Comparison of ENCODE assay signal across 11 cellular contexts in genomic region chr14:23895480-23895879, GRCh38. TPM values are rescaled to one million over a fixed set of nuclear protein-coding genes. Genes with fewer than 3 reads are reported as not detected.
A peak's percentile ranks its signal among the peaks of the same experiment; 100 is the strongest.
DNase-seq lines count a peak whose midpoint lies in the region; ATAC-seq, FAIRE-seq and TF ChIP-seq lines count a peak whose summit lies in the region.
"Had no signal": no experiment of that assay in that cellular context is flagged by ENCODE, and none has a peak within 500 bp of the region (broad histone marks: within the 10 kb centered on the region; RNA-seq: fewer than 3 reads in every experiment).

No MANE protein-coding gene starts in this region.

- H3K36me3 Mint-ChIP-seq in progenitor cell of endocrine pancreas (ENCODE audit: insufficient read depth): no peaks in the 10 kb centered on the region
- H3K36me3 Mint-ChIP-seq: neural progenitor cell had no signal

- RAD21 ChIA-PET in HCT116 (lab: Charles Lee; ENCODE audit: low non-redundant PET in 1 of 2, low total read pairs in 2 of 2, uncharacterized antibody in 2 of 2, unreplicated experiment in 2 of 2) (no interaction called here), GM12878 (lab: Charles Lee; ENCODE audit: unreplicated experiment) (no interaction called here)

- H3K9me3 Mint-ChIP-seq in progenitor cell of endocrine pancreas (ENCODE audit: low read depth): peaks cover 37% of the 10 kb centered on the region
- H3K9me3 Mint-ChIP-seq: activated T-cell treated with anti-CD3 and anti-CD28 coated beads, Interleukin-2, amount 50 U/mL, for 24 hours had no signal

- in situ Hi-C loops in GM12878 (cut with MboI): no loop called here

- no peak for TF ChIP-seq EP300 in GM12878 (IDR thresholded peaks at IDR 0.05; ENCODE audit: borderline replicate concordance in 1 of 2, control insufficient read depth in 1 of 2, low read depth in 2 of 2, low read length in 2 of 2)

- H3K4me3 ChIP-seq in DOHH2 (ENCODE audit: low read length) (no peak overlapping the region), HCT116 (replicated peaks in 1 of 2; ENCODE audit: low read depth in 1 of 2, low read length in 2 of 2) (no peak overlapping the region), GM12878 (no peak overlapping the region), right lobe of liver (no peak overlapping the region), left lung (no peak overlapping the region)
- H3K4me3 ChIP-seq: neural progenitor cell had no signal

- WGBS in GM12878 (ENCODE audit: insufficient coverage, insufficient replicate concordance, low lambda C conversion rate, missing lambda C conversion rate): 56% methylated on average over 3 of the region's 3 CpGs
- WGBS in right lobe of liver (ENCODE audit: insufficient coverage, low coverage, low lambda C conversion rate, missing lambda C conversion rate): 52% methylated on average over 3 of the region's 3 CpGs

- DNase-seq in HCT116 (ENCODE audit: low read depth, low spot score) (no peak), GM12878 (ENCODE audit: low read depth, low spot score) (no peak), right lobe of liver (no peak), AG08396 (ENCODE audit: low spot score) (no peak), progenitor cell of endocrine pancreas (ENCODE audit: low spot score, unreplicated experiment) (no peak), left lung (no peak)
- DNase-seq: activated CD4-positive, alpha-beta T cell treated with anti-CD3 and anti-CD28 coated beads for 48 hours; activated T-cell treated with anti-CD3 and anti-CD28 coated beads, Interleukin-2, amount 50 U/mL, for 24 hours; T-helper 1 cell had no signal

- H3K9ac ChIP-seq in HCT116 (ENCODE audit: low read length) (no peak overlapping the region), GM12878 (ENCODE audit: control insufficient read depth, insufficient read depth, low read length) (no peak overlapping the region)
- H3K9ac ChIP-seq: neural progenitor cell had no signal

- TF ChIP-seq RAD21 in HCT116 (IDR thresholded peaks at IDR 0.05; ENCODE audit: low read depth): peak; percentile 33; the same call in 1 of the 2 replicates
- 0 out of 2 replicates have a peak, but pooled peaks have one; percentile 26 for TF ChIP-seq RAD21 in GM12878 (IDR thresholded peaks at IDR 0.05; ENCODE audit: insufficient read depth, low read depth, low read length)

- H3K4me1 Mint-ChIP-seq in progenitor cell of endocrine pancreas (ENCODE audit: low read depth): no peaks in the 10 kb centered on the region
- H3K4me1 Mint-ChIP-seq: neural progenitor cell had no signal

- POLR2A ChIA-PET in HCT116 (lab: Charles Lee) (no interaction called here), GM12878 (lab: Charles Lee) (no interaction called here)

- H3F3A ChIP-seq in DOHH2 (ENCODE audit: control insufficient read depth, insufficient read depth): no peaks in the 10 kb centered on the region

- H3K4me1 ChIP-seq in DOHH2 (ENCODE audit: control insufficient read depth, low read length) (no peaks in the 10 kb centered on the region), HCT116 (ENCODE audit: control insufficient read depth in 1 of 2, insufficient read depth in 2 of 2, low read length in 2 of 2) (no peaks in the 10 kb centered on the region), GM12878 (ENCODE audit: control insufficient read depth, insufficient read depth, low read length) (no peaks in the 10 kb centered on the region), right lobe of liver (peaks cover 0 to 5% (median 0%) of the 10 kb centered on the region in 4 donors), left lung (no peaks in the 10 kb centered on the region)
- H3K4me1 ChIP-seq: neural progenitor cell had no signal

- H3K36me3 ChIP-seq in DOHH2 (ENCODE audit: control insufficient read depth, low read length) (no peaks in the 10 kb centered on the region), HCT116 (ENCODE audit: control insufficient read depth in 1 of 2, insufficient read depth in 2 of 2, low read length in 2 of 2) (no peaks in the 10 kb centered on the region), GM12878 (ENCODE audit: control insufficient read depth in 2 of 2, insufficient read depth in 2 of 2, low read length in 1 of 2) (no peaks in the 10 kb centered on the region), right lobe of liver (no peaks in the 10 kb centered on the region), left lung (no peaks in the 10 kb centered on the region)
- H3K36me3 ChIP-seq: neural progenitor cell had no signal

- H3K27me3 Mint-ChIP-seq in progenitor cell of endocrine pancreas: no peaks in the 10 kb centered on the region

- ATAC-seq in HCT116: peak; percentile 44; the same call in 1 of the 2 replicates
- ATAC-seq in GM12878: peak; percentile 45; the same call in 1 of the 3 replicates
- ATAC-seq in right lobe of liver: peak; percentile 77 to 94 (median 84)
- no peak for ATAC-seq in left lung

- no peak overlapping the region for H3K4me3 Mint-ChIP-seq in progenitor cell of endocrine pancreas (ENCODE audit: low read depth)
- H3K4me3 Mint-ChIP-seq: activated T-cell treated with anti-CD3 and anti-CD28 coated beads, Interleukin-2, amount 50 U/mL, for 24 hours; neural progenitor cell had no signal

- H3K9me3 ChIP-seq in DOHH2 (ENCODE audit: control insufficient read depth, insufficient read depth, low read length) (no peaks in the 10 kb centered on the region), HCT116 (ENCODE audit: control insufficient read depth in 1 of 2, insufficient read depth in 1 of 2, low read depth in 1 of 2, low read length in 2 of 2) (no peaks in the 10 kb centered on the region), GM12878 (replicated peaks; ENCODE audit: control insufficient read depth, insufficient read depth, low read length) (no peaks in the 10 kb centered on the region), right lobe of liver (no peaks in the 10 kb centered on the region), left lung (no peaks in the 10 kb centered on the region)

- TF ChIP-seq CTCF in DOHH2 (IDR thresholded peaks at IDR 0.05; ENCODE audit: low read depth, low read length, poor library complexity, severe bottlenecking) (peak; percentile 27), HCT116 (IDR thresholded peaks at IDR 0.05 in 2 of 3, conservative IDR thresholded peaks at IDR 0.05 in 1 of 3; ENCODE audit: borderline replicate concordance in 1 of 3, insufficient read depth in 1 of 3, low read depth in 2 of 3, low read length in 2 of 3) (peak in 2 of 3 experiments; percentile 28 to 30; a peak in 2 of 6 replicates), GM12878 (IDR thresholded peaks at IDR 0.05 in 2 of 3, conservative IDR thresholded peaks at IDR 0.05 in 1 of 3; ENCODE audit: control insufficient read depth in 2 of 3, extremely low read depth in 1 of 3, insufficient read depth in 1 of 3, low read depth in 3 of 3, low read length in 3 of 3) (peak in 2 of 3 experiments; percentile 22 to 29; a peak in 2 of 6 replicates), right lobe of liver (IDR thresholded peaks at IDR 0.05) (peak; percentile 35 to 45 (median 44)), progenitor cell of endocrine pancreas (IDR thresholded peaks at IDR 0.05; ENCODE audit: unreplicated experiment) (no peak), left lung (IDR thresholded peaks at IDR 0.05) (no peak)

- FAIRE-seq in GM12878 (lab: Jason Lieb, UNC): no peak

- BruUV-seq in HCT116 (replicated peaks; lab: Mats Ljungman, UMichigan) (no TSS peak), GM12878 (replicated peaks; lab: Mats Ljungman, UMichigan) (no TSS peak)

- TF ChIP-seq POLR2A in HCT116 (IDR thresholded peaks at IDR 0.05; ENCODE audit: borderline replicate concordance, extremely low read depth, insufficient read depth, insufficient read length): no peak
- no peak for TF ChIP-seq POLR2A in GM12878 (IDR thresholded peaks at IDR 0.05; ENCODE audit: low read depth, low read length)
- TF ChIP-seq POLR2A in right lobe of liver (IDR thresholded peaks at IDR 0.05): no peak

- H3K4me2 ChIP-seq in DOHH2 (ENCODE audit: low read length): no peak overlapping the region
- no peak overlapping the region for H3K4me2 ChIP-seq in HCT116 (ENCODE audit: low read length)
- H3K4me2 ChIP-seq in GM12878 (ENCODE audit: control insufficient read depth, insufficient read depth): no peak overlapping the region
- H3K4me2 ChIP-seq: neural progenitor cell had no signal

- H3K27ac ChIP-seq in DOHH2 (ENCODE audit: low read depth, low read length) (no peak overlapping the region), HCT116 (ENCODE audit: low read depth, low read length) (no peak overlapping the region), GM12878 (ENCODE audit: control insufficient read depth, insufficient read depth) (no peak overlapping the region), right lobe of liver (no peak overlapping the region), left lung (no peak overlapping the region)
- H3K27ac ChIP-seq: neural progenitor cell had no signal

- H4K20me1 ChIP-seq in DOHH2 (ENCODE audit: control insufficient read depth, insufficient read depth, low read depth, low read length): no peaks in the 10 kb centered on the region
- H4K20me1 ChIP-seq in HCT116 (ENCODE audit: insufficient read depth): no peaks in the 10 kb centered on the region
- H4K20me1 ChIP-seq in GM12878 (ENCODE audit: control insufficient read depth, insufficient read depth): no peaks in the 10 kb centered on the region

- CTCF ChIA-PET in HCT116 (lab: Charles Lee) (interaction anchor here (1.2 to 1.7 kb wide), 2 partner anchors 15 to 307 kb away, joined by 4 read pairs; no protein-coding TSS in a partner anchor), GM12878 (lab: Yijun Ruan, JAX) (interaction anchor here (1.2 to 2.1 kb wide), 2 partner anchors 15 to 58 kb away, joined by 3 to 8 read pairs; partner anchors contain the start of gene DHRS4)

- H3K9me2 ChIP-seq in DOHH2 (replicated peaks; ENCODE audit: control insufficient read depth, low read length) (no peaks in the 10 kb centered on the region), HCT116 (ENCODE audit: insufficient read depth) (no peaks in the 10 kb centered on the region)

- H3K27me3 ChIP-seq in DOHH2 (ENCODE audit: control insufficient read depth, low read length) (no peaks in the 10 kb centered on the region; the same call in 1 of the 2 replicates), HCT116 (ENCODE audit: insufficient read depth, low read length) (no peaks in the 10 kb centered on the region), GM12878 (replicated peaks in 1 of 2; ENCODE audit: control insufficient read depth in 2 of 2, insufficient read depth in 2 of 2, low read length in 1 of 2) (no peaks in the 10 kb centered on the region; a peak in 1 of 4 replicates), right lobe of liver (no peaks in the 10 kb centered on the region), left lung (peaks cover 0 to 3% of the 10 kb centered on the region in 2 donors)
- H3K27me3 ChIP-seq: neural progenitor cell had no signal

- SMC1A ChIA-PET in GM12878 (lab: Charles Lee; ENCODE audit: uncharacterized antibody, unreplicated experiment): interaction anchor here (0.6 to 0.7 kb wide), 2 partner anchors 13 to 35 kb away, joined by 3 read pairs; no protein-coding TSS in a partner anchor

- no peak overlapping the region for H3K27ac Mint-ChIP-seq in progenitor cell of endocrine pancreas
- H3K27ac Mint-ChIP-seq: activated T-cell treated with anti-CD3 and anti-CD28 coated beads, Interleukin-2, amount 50 U/mL, for 24 hours; neural progenitor cell had no signal

- H2AFZ ChIP-seq in HCT116 (ENCODE audit: low read depth, low read length, poor library complexity, severe bottlenecking) (no peak overlapping the region), GM12878 (ENCODE audit: control insufficient read depth, low read depth, low read length) (no peak overlapping the region)
- H2AFZ ChIP-seq: neural progenitor cell had no signal

- intact Hi-C loops in HCT116 (cut with micrococcal nuclease) (no loop called here), GM12878 (cut with micrococcal nuclease; ENCODE audit: unreplicated experiment) (no loop called here), right lobe of liver (cut with DNase I) (no loop called here), left lung (cut with DNase I) (no loop called here)

- H3K79me2 ChIP-seq in DOHH2 (ENCODE audit: control insufficient read depth, low read length) (no peaks in the 10 kb centered on the region), HCT116 (ENCODE audit: insufficient read depth, low read length) (no peaks in the 10 kb centered on the region), GM12878 (ENCODE audit: control insufficient read depth, insufficient read depth, low read length) (no peaks in the 10 kb centered on the region)

RNA-seq across cellular contexts. Expression of gene DHRS4, which starts 58.1 kb away (rescaled TPM):
- total RNA-seq in HCT116 (2021; ENCODE audit: unreplicated experiment): 21.8 TPM
- polyA plus RNA-seq in HCT116 (2012): 24.3 and 26.2 TPM in 2 replicates
- 8.8 and 9.4 TPM in 2 replicates for total RNA-seq in GM12878 (2013; cell fraction: nucleolus; rRNA removed)
- total RNA-seq in GM12878 (2014; rRNA removed): 35.7 and 38.1 TPM in 2 replicates
- 18.2 and 19.7 TPM in 2 replicates for total RNA-seq in GM12878 (2014; rRNA removed; fragmentation: Illumina TruSeq; extraction: Trizol)
- 24.3 TPM in 2 replicates for total RNA-seq in GM12878 (2021)
- polyA plus RNA-seq in GM12878 (2011; ENCODE audit: low read depth): 16.7 TPM
- 10.1 and 12.2 TPM in 2 replicates for polyA plus RNA-seq in GM12878 (2011; rRNA removed)
- 20.8 and 21.3 TPM in 2 replicates for polyA plus RNA-seq in GM12878 (2011; cell fraction: cytosol; rRNA removed)
- polyA plus RNA-seq in GM12878 (2011; cell fraction: nucleus; rRNA removed): 12.5 and 15.2 TPM in 2 replicates
- 22.2 and 24.0 TPM in 2 replicates for polyA plus RNA-seq in GM12878 (2012)
- polyA plus RNA-seq in GM12878 (2014; fragmentation: Illumina TruSeq; extraction: Trizol): 16.6 and 20.1 TPM in 2 replicates
- polyA plus RNA-seq in GM12878 (2014; fragmentation: Nextera tagmentation; extraction: Ambion mirVana): 1 to 10 TPM; 2.4 to 8.2 TPM
- 31.6 and 36.0 TPM in 2 replicates for polyA plus RNA-seq in GM12878 (2014; rRNA removed)
- polyA plus RNA-seq in GM12878 (2016; fragmentation: Nextera tagmentation; extraction: Ambion mirVana): 10 to 100 TPM; 32.9 to 33.4 TPM
- 6.7 and 7.4 TPM in 2 replicates for polyA minus RNA-seq in GM12878 (2011; rRNA and poly(A)+ RNA removed)
- polyA minus RNA-seq in GM12878 (2011; cell fraction: cytosol; rRNA and poly(A)+ RNA removed): 3.7 and 5.0 TPM in 2 replicates
- 4.2 and 5.1 TPM in 2 replicates for polyA minus RNA-seq in GM12878 (2011; cell fraction: nucleus; rRNA and poly(A)+ RNA removed)
- total RNA-seq in right lobe of liver: 10 to 100 TPM; 30.5 to 82.5 (median 45.1) TPM
- total RNA-seq in progenitor cell of endocrine pancreas: 17.1 and 19.6 TPM in 2 replicates
- total RNA-seq in left lung: 10 to 100 TPM; 28.1 to 36.5 TPM

Comparison
In these comparisons a context has a peak if more than half of its experiments do, and no peak if none do; other contexts are left out.
1. CTCF ChIP-seq: peak in DOHH2 (single experiment), HCT116 (2 of 3), GM12878 (2 of 3) and right lobe of liver (4 of 4); none in progenitor cell of endocrine pancreas (single experiment) and left lung (0 of 2).